19 cellular contexts compared by ENCODE assay signal in the genomic region with DNA sequence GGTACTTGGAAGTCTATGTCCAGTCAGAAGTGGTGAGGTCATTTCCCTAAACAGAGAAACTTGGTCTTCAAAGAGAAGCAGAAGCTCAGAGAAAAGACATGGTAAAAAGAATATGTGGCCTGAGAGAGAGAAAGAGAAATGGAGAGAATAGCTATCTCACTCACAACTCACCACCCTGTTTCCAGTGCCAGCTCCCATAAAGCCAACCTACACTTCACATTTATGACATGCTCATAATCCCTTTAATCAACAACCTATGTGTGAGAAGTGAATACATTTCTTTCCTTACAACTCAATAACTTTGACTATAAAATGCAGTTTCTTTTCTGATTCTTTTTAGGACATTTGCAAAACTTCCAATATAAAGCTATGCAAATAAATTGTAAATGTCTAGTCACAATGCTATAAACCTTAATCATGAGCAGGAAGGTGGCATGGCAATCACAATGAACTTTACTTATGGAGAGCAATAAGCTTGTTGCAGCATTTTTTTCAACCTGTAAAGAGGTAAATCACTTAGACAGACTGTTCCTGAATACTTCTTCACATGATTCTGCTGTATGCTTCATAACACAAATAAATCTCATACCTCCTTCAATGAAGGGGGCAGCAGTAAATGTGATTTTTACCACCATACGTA.
DNase-seq lines count a peak whose midpoint lies in the region; ATAC-seq, FAIRE-seq and TF ChIP-seq lines count a peak whose summit lies in the region.
"Had no signal": no experiment of that assay in that cellular context is flagged by ENCODE, and none has a peak within 500 bp of the region (broad histone marks: within the 10 kb centered on the region; RNA-seq: fewer than 3 reads in every experiment).

No MANE protein-coding gene starts in this region.

- H3K4me3 Mint-ChIP-seq in effector memory CD8-positive, alpha-beta T cell, result no peak overlapping the region
- H3K4me3 Mint-ChIP-seq: GM23338 had no signal

- ATAC-seq in left colon, result peak; percentile 98
- ATAC-seq in effector memory CD8-positive, alpha-beta T cell (replicated peaks), result no peak
- ATAC-seq: A549, GM23338, K562 had no signal

- no peaks in the 10 kb centered on the region for H3K9me3 ChIP-seq in HEK293 (ENCODE audit: control insufficient read depth, insufficient read depth, low read depth, low read length)
- H3K9me3 ChIP-seq: A549, BLaER1 had no signal

- H3K36me3 Mint-ChIP-seq in effector memory CD8-positive, alpha-beta T cell (ENCODE audit: insufficient read depth), result no peaks in the 10 kb centered on the region

- H3K4me3 ChIP-seq in HEK293 (ENCODE audit: low read depth, low read length), result no peak overlapping the region
- H3K4me3 ChIP-seq: A549, BLaER1, GM23338, K562, PC-9 had no signal

- DNase-seq in GM12892 (ENCODE audit: insufficient read length) (no peak), left colon (peak; percentile 33 to 60), SW480 (ENCODE audit: low spot score) (no peak), T-helper 9 cell (no peak), NCI-H2029 (lab: John Stamatoyannopoulos, UW) (no peak)
- no peak for DNase-seq in effector memory CD8-positive, alpha-beta T cell
- DNase-seq: NCI-H1417 treated with DMSO at 0.1 percent for 48 hours, NCI-H1930, NCI-H345, NCI-H524 treated with DMSO at 0.1 percent for 48 hours, PC-9 had no signal

- H3K36me3 ChIP-seq in HEK293 (ENCODE audit: control insufficient read depth in 2 of 2, insufficient read depth in 1 of 2, low read length in 2 of 2), result no peaks in the 10 kb centered on the region
- H3K36me3 ChIP-seq: BLaER1 had no signal

- H3K4me1 Mint-ChIP-seq in effector memory CD8-positive, alpha-beta T cell (ENCODE audit: low read depth in 2 of 2), result no peaks in the 10 kb centered on the region
- H3K4me1 Mint-ChIP-seq: GM23338 had no signal

- peaks cover 0 to 14% of the 10 kb centered on the region in 2 donors for H3K9me3 Mint-ChIP-seq in effector memory CD8-positive, alpha-beta T cell
- H3K9me3 Mint-ChIP-seq: GM23338 had no signal

- H3K27ac ChIP-seq in HEK293 (ENCODE audit: extremely low read depth, low read depth, low read length), result no peak overlapping the region
- H3K27ac ChIP-seq: A549, BLaER1, PC-9, RWPE1 had no signal

- CTCF ChIA-PET in HEK293 (lab: Yijun Ruan, JAX), result interaction anchor here (0.8 to 0.9 kb wide), 2 partner anchors 9 to 12 kb away, joined by 3 read pairs; no protein-coding TSS in a partner anchor

- no peaks in the 10 kb centered on the region for H3K4me1 ChIP-seq in HEK293 (ENCODE audit: control insufficient read depth, insufficient read depth, low read length)
- H3K4me1 ChIP-seq: A549, BLaER1 had no signal

- TF ChIP-seq POLR2A in GM12892 (IDR thresholded peaks at IDR 0.05; ENCODE audit: low read depth, low read length), result no peak

- no peak for TF ChIP-seq CTCF in HEK293 (tag by site-specific recombination; IDR thresholded peaks at IDR 0.05)

- POLR2A ChIA-PET in HEK293 (lab: Yijun Ruan, JAX), result no interaction called here

- H3K27me3 Mint-ChIP-seq in effector memory CD8-positive, alpha-beta T cell, result no peaks in the 10 kb centered on the region

- no peak overlapping the region for H3K27ac Mint-ChIP-seq in effector memory CD8-positive, alpha-beta T cell
- H3K27ac Mint-ChIP-seq: GM23338 had no signal

- FAIRE-seq in GM12892 (lab: Jason Lieb, UNC) (peak; percentile 81), colon (lab: Jason Lieb, UNC) (peak; percentile 97)
- FAIRE-seq: A549, G401.6, K562 had no signal

- intact Hi-C loops in left colon (cut with DNase I, micrococcal nuclease), result no loop called here

TF ChIP-seq in HEK293, 187 proteins besides CTCF, POLR2A, EP300 and RAD21:
- TF ChIP-seq PRDM6 (tag by site-specific recombination; IDR thresholded peaks at IDR 0.05), result peak; percentile 60; the same call in 1 of the 2 replicates
- TF ChIP-seq, protein P1, sequence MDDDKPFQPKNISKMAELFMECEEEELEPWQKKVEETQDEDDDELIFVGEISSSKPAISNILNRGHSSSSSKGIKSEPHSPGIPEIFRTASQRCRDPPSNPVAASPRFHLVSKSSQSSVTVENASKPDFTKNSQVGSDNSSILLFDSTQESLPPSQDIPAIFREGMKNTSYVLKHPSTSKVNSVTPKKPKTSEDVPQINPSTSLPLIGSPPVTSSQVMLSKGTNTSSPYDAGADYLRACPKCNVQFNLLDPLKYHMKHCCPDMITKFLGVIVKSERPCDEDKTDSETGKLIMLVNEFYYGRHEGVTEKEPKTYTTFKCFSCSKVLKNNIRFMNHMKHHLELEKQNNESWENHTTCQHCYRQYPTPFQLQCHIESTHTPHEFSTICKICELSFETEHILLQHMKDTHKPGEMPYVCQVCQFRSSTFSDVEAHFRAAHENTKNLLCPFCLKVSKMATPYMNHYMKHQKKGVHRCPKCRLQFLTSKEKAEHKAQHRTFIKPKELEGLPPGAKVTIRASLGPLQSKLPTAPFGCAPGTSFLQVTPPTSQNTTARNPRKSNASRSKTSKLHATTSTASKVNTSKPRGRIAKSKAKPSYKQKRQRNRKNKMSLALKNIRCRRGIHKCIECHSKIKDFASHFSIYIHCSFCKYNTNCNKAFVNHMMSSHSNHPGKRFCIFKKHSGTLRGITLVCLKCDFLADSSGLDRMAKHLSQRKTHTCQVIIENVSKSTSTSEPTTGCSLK (tag by site-specific recombination; IDR thresholded peaks at IDR 0.05), result no peak
- TF ChIP-seq, protein P2, sequence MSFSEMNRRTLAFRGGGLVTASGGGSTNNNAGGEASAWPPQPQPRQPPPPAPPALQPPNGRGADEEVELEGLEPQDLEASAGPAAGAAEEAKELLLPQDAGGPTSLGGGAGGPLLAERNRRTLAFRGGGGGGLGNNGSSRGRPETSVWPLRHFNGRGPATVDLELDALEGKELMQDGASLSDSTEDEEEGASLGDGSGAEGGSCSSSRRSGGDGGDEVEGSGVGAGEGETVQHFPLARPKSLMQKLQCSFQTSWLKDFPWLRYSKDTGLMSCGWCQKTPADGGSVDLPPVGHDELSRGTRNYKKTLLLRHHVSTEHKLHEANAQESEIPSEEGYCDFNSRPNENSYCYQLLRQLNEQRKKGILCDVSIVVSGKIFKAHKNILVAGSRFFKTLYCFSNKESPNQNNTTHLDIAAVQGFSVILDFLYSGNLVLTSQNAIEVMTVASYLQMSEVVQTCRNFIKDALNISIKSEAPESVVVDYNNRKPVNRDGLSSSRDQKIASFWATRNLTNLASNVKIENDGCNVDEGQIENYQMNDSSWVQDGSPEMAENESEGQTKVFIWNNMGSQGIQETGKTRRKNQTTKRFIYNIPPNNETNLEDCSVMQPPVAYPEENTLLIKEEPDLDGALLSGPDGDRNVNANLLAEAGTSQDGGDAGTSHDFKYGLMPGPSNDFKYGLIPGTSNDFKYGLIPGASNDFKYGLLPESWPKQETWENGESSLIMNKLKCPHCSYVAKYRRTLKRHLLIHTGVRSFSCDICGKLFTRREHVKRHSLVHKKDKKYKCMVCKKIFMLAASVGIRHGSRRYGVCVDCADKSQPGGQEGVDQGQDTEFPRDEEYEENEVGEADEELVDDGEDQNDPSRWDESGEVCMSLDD (tag by site-specific recombination; IDR thresholded peaks at IDR 0.05), result no peak

Comparison
In these comparisons a context has a peak if more than half of its experiments do, and no peak if none do; other contexts are left out.
1. DNase-seq: peak in left colon (2 of 2); none in GM12892 (single experiment), effector memory CD8-positive, alpha-beta T cell (0 of 3), SW480 (single experiment), T-helper 9 cell (single experiment) and NCI-H2029 (single experiment).